Comparison of ENCODE assay signal across 1 cellular context in the genomic region with DNA sequence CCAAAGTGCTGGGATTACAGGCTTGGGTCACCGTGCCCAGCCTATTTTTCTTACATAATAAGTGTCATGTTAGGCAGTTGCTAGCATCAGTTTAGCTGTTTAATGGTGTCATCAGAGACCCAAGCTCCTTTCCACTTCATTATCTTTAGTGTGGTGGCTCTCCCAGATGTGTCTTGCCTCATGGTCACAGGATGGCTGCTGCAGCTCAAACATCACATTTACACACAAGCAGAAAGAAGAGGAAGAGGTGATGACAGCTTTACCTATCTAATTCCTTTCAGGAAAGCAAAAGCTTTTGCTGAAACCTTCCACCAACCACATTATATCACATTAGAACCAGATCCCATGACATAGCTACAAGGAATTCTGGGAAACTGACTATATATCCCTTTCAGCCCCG.
TF ChIP-seq lines count a peak whose summit lies in the region.

No MANE protein-coding gene starts in this region.

TF ChIP-seq in K562, 482 proteins besides CTCF, POLR2A, EP300 and RAD21 (continued from another document):
- no peak for TF ChIP-seq ZNF407 (IDR thresholded peaks at IDR 0.05; ENCODE audit: low read depth)
- 0 out of 2 replicates have a peak, but pooled peaks have one; percentile 29 for TF ChIP-seq SMARCA5 (IDR thresholded peaks at IDR 0.05)
- peak; percentile 78; the same call in 1 of the 2 replicates for TF ChIP-seq BCOR (IDR thresholded peaks at IDR 0.05)
- TF ChIP-seq ZC3H11A (IDR thresholded peaks at IDR 0.05; ENCODE audit: low read depth, low read length), result no peak
- no peak for TF ChIP-seq MTA3 (IDR thresholded peaks at IDR 0.05; ENCODE audit: borderline replicate concordance)
- peak in 1 of 2 experiments; percentile 26; a peak in 1 of 4 replicates for TF ChIP-seq KDM1A (IDR thresholded peaks at IDR 0.05)
- TF ChIP-seq, protein P1, sequence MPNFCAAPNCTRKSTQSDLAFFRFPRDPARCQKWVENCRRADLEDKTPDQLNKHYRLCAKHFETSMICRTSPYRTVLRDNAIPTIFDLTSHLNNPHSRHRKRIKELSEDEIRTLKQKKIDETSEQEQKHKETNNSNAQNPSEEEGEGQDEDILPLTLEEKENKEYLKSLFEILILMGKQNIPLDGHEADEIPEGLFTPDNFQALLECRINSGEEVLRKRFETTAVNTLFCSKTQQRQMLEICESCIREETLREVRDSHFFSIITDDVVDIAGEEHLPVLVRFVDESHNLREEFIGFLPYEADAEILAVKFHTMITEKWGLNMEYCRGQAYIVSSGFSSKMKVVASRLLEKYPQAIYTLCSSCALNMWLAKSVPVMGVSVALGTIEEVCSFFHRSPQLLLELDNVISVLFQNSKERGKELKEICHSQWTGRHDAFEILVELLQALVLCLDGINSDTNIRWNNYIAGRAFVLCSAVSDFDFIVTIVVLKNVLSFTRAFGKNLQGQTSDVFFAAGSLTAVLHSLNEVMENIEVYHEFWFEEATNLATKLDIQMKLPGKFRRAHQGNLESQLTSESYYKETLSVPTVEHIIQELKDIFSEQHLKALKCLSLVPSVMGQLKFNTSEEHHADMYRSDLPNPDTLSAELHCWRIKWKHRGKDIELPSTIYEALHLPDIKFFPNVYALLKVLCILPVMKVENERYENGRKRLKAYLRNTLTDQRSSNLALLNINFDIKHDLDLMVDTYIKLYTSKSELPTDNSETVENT (CRISPR knock-in tag; IDR thresholded peaks at IDR 0.05), result no peak
- no peak for TF ChIP-seq ZNF696 (CRISPR knock-in tag; conservative IDR thresholded peaks at IDR 0.05)
- TF ChIP-seq POLR2AphosphoS5 (IDR thresholded peaks at IDR 0.05; ENCODE audit: control insufficient read depth, insufficient read depth, low read depth, low read length), result no peak
- TF ChIP-seq, protein P2, sequence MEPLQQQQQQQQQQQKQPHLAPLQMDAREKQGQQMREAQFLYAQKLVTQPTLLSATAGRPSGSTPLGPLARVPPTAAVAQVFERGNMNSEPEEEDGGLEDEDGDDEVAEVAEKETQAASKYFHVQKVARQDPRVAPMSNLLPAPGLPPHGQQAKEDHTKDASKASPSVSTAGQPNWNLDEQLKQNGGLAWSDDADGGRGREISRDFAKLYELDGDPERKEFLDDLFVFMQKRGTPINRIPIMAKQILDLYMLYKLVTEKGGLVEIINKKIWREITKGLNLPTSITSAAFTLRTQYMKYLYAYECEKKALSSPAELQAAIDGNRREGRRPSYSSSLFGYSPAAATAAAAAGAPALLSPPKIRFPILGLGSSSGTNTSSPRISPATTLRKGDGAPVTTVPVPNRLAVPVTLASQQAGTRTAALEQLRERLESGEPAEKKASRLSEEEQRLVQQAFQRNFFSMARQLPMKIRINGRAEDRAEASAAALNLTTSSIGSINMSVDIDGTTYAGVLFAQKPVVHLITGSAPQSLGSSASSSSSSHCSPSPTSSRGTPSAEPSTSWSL (CRISPR knock-in tag; IDR thresholded peaks at IDR 0.05; ENCODE audit: borderline replicate concordance), result no peak
- TF ChIP-seq CHAMP1 (IDR thresholded peaks at IDR 0.05), result no peak
